Comparison of ENCODE assay signal across 1 cellular context in genomic region chr1:168288311-168289052, GRCh38.
A peak's percentile ranks its signal among the peaks of the same experiment; 100 is the strongest.
TF ChIP-seq lines count a peak whose summit lies in the region.

No MANE protein-coding gene starts in this region.

TF ChIP-seq in K562, 482 proteins besides CTCF, POLR2A, EP300 and RAD21 (continued from another document):
- no peak for TF ChIP-seq STAT6 (CRISPR knock-in tag; IDR thresholded peaks at IDR 0.05)
- TF ChIP-seq RNF219 (CRISPR knock-in tag; IDR thresholded peaks at IDR 0.05) = no peak
- no peak for TF ChIP-seq ZNF134 (CRISPR knock-in tag; conservative IDR thresholded peaks at IDR 0.05)
- peak; percentile 97 for TF ChIP-seq ATF3 (IDR thresholded peaks at IDR 0.05)
- 0 out of 2 replicates have a peak, but pooled peaks have one; percentile 36 for TF ChIP-seq ATF3 (CRISPR knock-in tag; conservative IDR thresholded peaks at IDR 0.05)
- no peak for TF ChIP-seq ZNF282 (CRISPR knock-in tag; IDR thresholded peaks at IDR 0.05)
- no peak for TF ChIP-seq BACH1 (tag; IDR thresholded peaks at IDR 0.05)
- no peak for TF ChIP-seq ZNF583 (CRISPR knock-in tag; IDR thresholded peaks at IDR 0.05)
